In the genomic region with DNA sequence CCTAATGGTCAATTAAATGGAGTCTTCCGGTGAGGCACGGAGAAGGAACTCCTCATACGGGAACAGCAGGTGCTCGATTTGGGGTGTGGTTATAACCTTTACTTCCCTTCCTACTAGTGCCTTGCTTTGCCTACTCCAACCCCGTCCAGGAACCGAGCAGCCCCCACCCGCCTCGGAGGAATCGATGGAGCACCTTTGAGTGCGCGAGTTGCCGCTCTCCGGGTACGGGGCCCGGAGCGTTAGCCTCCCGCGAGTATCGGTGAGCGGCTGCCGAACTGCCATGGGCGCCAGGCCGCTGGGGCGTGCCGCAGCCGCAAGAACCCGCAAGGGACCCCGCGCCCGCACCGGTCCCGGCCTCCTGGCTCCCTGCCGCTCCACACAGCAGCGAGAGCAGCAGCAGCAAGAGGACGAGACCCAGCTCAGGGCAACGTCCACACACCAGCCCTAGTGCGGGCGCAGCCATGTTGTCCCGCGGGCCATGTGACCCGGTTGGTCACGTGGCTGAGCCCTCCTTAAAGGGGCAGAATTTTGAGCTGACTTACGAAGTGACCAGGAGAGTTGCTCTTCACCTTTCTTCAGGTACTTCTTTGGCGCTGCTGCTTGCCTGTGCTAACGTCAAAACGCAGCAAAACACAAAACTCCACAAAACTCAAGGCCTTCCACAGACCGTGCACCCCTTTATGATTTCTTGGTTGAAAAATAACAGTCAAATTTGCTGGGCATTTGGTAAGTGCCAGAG, we compare ENCODE assay signal across 1 cellular context.
TF ChIP-seq lines count a peak whose summit lies in the region.

Gene SUMF1, minus strand, starts transcription at position 487 of the 739 bp plus-strand sequence. Its CDS starts 24 bp downstream, at position 463.

TF ChIP-seq in HepG2, 621 proteins besides CTCF, POLR2A, EP300 and RAD21 (continued from another document and continues in another):
- no peak for TF ChIP-seq AFF4 (CRISPR knock-in tag; IDR thresholded peaks at IDR 0.05)
- no peak for TF ChIP-seq THAP8 (CRISPR knock-in tag; IDR thresholded peaks at IDR 0.05; ENCODE audit: borderline replicate concordance)
- TF ChIP-seq TFAP4 (IDR thresholded peaks at IDR 0.05; ENCODE audit: borderline replicate concordance, low read depth) = peak; percentile 52; the same call in 1 of the 2 replicates
- TF ChIP-seq TBX2 (CRISPR knock-in tag; IDR thresholded peaks at IDR 0.05; ENCODE audit: borderline replicate concordance) = peak; percentile 68
- TF ChIP-seq ZNF572 (CRISPR knock-in tag; IDR thresholded peaks at IDR 0.05) = no peak
- no peak for TF ChIP-seq ZNF253 (CRISPR knock-in tag; IDR thresholded peaks at IDR 0.05; ENCODE audit: borderline replicate concordance)
- TF ChIP-seq ZSCAN29 (CRISPR knock-in tag; conservative IDR thresholded peaks at IDR 0.05) = 0 out of 2 replicates have a peak, but pooled peaks have one; percentile 79
- TF ChIP-seq FOSL2 (CRISPR knock-in tag; IDR thresholded peaks at IDR 0.05) = peak; percentile 40; the same call in 1 of the 2 replicates
- TF ChIP-seq, protein P1, sequence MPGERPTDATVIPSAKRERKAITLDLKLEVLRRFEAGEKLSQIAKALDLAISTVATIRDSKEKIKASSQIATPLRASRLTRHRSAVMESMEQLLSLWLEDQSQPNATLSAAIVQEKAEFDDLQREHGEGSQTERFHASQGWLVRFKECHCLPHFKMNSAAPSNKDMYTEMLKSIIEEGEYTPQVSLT (CRISPR knock-in tag; IDR thresholded peaks at IDR 0.05; ENCODE audit: borderline replicate concordance, low read depth) = no peak
- no peak for TF ChIP-seq ZC3H4 (CRISPR knock-in tag; IDR thresholded peaks at IDR 0.05; ENCODE audit: borderline replicate concordance)
- peak; percentile 89 for TF ChIP-seq ZNF615 (CRISPR knock-in tag; IDR thresholded peaks at IDR 0.05; ENCODE audit: borderline replicate concordance)
- no peak for TF ChIP-seq HMG20B (CRISPR knock-in tag; conservative IDR thresholded peaks at IDR 0.05)
- TF ChIP-seq MEF2D (CRISPR knock-in tag; IDR thresholded peaks at IDR 0.05) = peak; percentile 79; the same call in 1 of the 2 replicates
- no peak for TF ChIP-seq TCF7L2 (IDR thresholded peaks at IDR 0.05; ENCODE audit: low read depth, low read length)
- peak; percentile 71 for TF ChIP-seq MIXL1 (CRISPR knock-in tag; IDR thresholded peaks at IDR 0.05)
- no peak for TF ChIP-seq NFYB (CRISPR knock-in tag; IDR thresholded peaks at IDR 0.05)
- TF ChIP-seq TEAD2 (CRISPR knock-in tag; IDR thresholded peaks at IDR 0.05) = no peak
- TF ChIP-seq TAF1 (CRISPR knock-in tag; IDR thresholded peaks at IDR 0.05) = peak; percentile 98
- no peak for TF ChIP-seq ZNF703 (CRISPR knock-in tag; IDR thresholded peaks at IDR 0.05; ENCODE audit: borderline replicate concordance)
- peak; percentile 80; the same call in 1 of the 2 replicates for TF ChIP-seq EEA1 (CRISPR knock-in tag; IDR thresholded peaks at IDR 0.05; ENCODE audit: borderline replicate concordance)
- TF ChIP-seq, protein P2, sequence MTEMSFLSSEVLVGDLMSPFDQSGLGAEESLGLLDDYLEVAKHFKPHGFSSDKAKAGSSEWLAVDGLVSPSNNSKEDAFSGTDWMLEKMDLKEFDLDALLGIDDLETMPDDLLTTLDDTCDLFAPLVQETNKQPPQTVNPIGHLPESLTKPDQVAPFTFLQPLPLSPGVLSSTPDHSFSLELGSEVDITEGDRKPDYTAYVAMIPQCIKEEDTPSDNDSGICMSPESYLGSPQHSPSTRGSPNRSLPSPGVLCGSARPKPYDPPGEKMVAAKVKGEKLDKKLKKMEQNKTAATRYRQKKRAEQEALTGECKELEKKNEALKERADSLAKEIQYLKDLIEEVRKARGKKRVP (CRISPR knock-in tag; IDR thresholded peaks at IDR 0.05) = no peak
- 0 out of 2 replicates have a peak, but pooled peaks have one; percentile 62 for TF ChIP-seq JUND (CRISPR knock-in tag; IDR thresholded peaks at IDR 0.05)
- TF ChIP-seq, protein P3, sequence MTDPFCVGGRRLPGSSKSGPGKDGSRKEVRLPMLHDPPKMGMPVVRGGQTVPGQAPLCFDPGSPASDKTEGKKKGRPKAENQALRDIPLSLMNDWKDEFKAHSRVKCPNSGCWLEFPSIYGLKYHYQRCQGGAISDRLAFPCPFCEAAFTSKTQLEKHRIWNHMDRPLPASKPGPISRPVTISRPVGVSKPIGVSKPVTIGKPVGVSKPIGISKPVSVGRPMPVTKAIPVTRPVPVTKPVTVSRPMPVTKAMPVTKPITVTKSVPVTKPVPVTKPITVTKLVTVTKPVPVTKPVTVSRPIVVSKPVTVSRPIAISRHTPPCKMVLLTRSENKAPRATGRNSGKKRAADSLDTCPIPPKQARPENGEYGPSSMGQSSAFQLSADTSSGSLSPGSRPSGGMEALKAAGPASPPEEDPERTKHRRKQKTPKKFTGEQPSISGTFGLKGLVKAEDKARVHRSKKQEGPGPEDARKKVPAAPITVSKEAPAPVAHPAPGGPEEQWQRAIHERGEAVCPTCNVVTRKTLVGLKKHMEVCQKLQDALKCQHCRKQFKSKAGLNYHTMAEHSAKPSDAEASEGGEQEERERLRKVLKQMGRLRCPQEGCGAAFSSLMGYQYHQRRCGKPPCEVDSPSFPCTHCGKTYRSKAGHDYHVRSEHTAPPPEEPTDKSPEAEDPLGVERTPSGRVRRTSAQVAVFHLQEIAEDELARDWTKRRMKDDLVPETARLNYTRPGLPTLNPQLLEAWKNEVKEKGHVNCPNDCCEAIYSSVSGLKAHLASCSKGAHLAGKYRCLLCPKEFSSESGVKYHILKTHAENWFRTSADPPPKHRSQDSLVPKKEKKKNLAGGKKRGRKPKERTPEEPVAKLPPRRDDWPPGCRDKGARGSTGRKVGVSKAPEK (CRISPR knock-in tag; IDR thresholded peaks at IDR 0.05; ENCODE audit: borderline replicate concordance) = 0 out of 2 replicates have a peak, but pooled peaks have one; percentile 67
- TF ChIP-seq ZSCAN22 (CRISPR knock-in tag; IDR thresholded peaks at IDR 0.05) = peak; percentile 61; the same call in 1 of the 2 replicates
- TF ChIP-seq, protein P4, sequence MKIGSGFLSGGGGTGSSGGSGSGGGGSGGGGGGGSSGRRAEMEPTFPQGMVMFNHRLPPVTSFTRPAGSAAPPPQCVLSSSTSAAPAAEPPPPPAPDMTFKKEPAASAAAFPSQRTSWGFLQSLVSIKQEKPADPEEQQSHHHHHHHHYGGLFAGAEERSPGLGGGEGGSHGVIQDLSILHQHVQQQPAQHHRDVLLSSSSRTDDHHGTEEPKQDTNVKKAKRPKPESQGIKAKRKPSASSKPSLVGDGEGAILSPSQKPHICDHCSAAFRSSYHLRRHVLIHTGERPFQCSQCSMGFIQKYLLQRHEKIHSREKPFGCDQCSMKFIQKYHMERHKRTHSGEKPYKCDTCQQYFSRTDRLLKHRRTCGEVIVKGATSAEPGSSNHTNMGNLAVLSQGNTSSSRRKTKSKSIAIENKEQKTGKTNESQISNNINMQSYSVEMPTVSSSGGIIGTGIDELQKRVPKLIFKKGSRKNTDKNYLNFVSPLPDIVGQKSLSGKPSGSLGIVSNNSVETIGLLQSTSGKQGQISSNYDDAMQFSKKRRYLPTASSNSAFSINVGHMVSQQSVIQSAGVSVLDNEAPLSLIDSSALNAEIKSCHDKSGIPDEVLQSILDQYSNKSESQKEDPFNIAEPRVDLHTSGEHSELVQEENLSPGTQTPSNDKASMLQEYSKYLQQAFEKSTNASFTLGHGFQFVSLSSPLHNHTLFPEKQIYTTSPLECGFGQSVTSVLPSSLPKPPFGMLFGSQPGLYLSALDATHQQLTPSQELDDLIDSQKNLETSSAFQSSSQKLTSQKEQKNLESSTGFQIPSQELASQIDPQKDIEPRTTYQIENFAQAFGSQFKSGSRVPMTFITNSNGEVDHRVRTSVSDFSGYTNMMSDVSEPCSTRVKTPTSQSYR (CRISPR knock-in tag; IDR thresholded peaks at IDR 0.05; ENCODE audit: borderline replicate concordance) = no peak
- TF ChIP-seq TAF15 (IDR thresholded peaks at IDR 0.05; ENCODE audit: low read depth, low read length, poor library complexity, severe bottlenecking) = no peak
- peak; percentile 44 for TF ChIP-seq CEBPG (CRISPR knock-in tag; IDR thresholded peaks at IDR 0.05)
- TF ChIP-seq ZZZ3 (CRISPR knock-in tag; IDR thresholded peaks at IDR 0.05; ENCODE audit: borderline replicate concordance) = peak; percentile 60; the same call in 1 of the 2 replicates
- peak; percentile 47; the same call in 1 of the 2 replicates for TF ChIP-seq ZNF563 (CRISPR knock-in tag; IDR thresholded peaks at IDR 0.05)
- TF ChIP-seq, protein P5, sequence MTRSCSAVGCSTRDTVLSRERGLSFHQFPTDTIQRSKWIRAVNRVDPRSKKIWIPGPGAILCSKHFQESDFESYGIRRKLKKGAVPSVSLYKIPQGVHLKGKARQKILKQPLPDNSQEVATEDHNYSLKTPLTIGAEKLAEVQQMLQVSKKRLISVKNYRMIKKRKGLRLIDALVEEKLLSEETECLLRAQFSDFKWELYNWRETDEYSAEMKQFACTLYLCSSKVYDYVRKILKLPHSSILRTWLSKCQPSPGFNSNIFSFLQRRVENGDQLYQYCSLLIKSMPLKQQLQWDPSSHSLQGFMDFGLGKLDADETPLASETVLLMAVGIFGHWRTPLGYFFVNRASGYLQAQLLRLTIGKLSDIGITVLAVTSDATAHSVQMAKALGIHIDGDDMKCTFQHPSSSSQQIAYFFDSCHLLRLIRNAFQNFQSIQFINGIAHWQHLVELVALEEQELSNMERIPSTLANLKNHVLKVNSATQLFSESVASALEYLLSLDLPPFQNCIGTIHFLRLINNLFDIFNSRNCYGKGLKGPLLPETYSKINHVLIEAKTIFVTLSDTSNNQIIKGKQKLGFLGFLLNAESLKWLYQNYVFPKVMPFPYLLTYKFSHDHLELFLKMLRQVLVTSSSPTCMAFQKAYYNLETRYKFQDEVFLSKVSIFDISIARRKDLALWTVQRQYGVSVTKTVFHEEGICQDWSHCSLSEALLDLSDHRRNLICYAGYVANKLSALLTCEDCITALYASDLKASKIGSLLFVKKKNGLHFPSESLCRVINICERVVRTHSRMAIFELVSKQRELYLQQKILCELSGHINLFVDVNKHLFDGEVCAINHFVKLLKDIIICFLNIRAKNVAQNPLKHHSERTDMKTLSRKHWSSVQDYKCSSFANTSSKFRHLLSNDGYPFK (CRISPR knock-in tag; IDR thresholded peaks at IDR 0.05; ENCODE audit: borderline replicate concordance) = peak; percentile 74; the same call in 1 of the 2 replicates
- TF ChIP-seq THAP11 (CRISPR knock-in tag; IDR thresholded peaks at IDR 0.05) = peak; percentile 92
- TF ChIP-seq GLI4 (CRISPR knock-in tag; IDR thresholded peaks at IDR 0.05; ENCODE audit: borderline replicate concordance) = peak; percentile 52; the same call in 1 of the 2 replicates
- TF ChIP-seq PITX1 (CRISPR knock-in tag; IDR thresholded peaks at IDR 0.05) = peak; percentile 67
